Comparison of ENCODE assay signal across 9 cellular contexts in the genomic region with DNA sequence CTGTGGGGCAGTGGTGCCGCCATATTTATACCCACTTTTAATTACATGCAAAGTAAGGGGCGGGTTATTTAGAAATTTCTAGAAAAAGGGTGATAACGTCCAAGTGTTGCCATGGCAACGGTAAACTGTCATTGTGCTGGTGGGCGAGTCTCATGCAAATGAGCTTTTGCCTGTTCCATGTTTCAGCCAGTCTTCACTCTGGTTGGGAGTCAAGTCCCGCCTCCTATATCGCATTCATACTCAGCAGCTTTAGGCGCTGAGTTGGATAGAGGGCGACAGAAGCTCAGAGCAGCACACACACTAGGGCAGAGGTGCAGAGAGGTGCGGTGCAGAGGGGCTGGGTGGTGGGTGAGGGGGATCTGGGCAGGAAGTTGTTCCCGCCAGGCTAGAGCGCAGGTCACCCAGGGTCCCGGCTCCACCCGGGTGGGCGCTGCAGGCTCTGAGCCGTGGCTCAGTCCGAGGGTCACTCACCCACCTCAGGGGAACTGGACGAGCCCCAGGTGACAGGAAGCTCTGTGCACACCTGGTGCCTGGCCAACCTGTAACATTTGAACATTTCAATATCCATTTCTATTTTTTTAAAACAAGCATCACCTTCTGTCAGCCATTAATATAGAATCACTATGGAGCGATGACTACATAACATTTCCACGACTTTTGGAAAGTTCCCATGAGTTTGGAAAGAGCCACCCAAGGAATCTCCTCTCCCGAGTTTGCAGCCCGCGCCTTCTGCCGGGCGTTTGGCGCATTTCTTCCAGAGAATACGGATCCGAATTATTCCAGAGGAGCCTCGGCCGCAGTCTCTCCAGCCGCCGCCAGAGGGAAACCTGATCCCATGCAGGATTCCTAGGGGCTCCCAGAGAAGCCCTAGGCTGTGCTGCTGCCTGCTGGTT.
A peak's percentile ranks its signal among the peaks of the same experiment; 100 is the strongest.
DNase-seq lines count a peak whose midpoint lies in the region; ATAC-seq and TF ChIP-seq lines count a peak whose summit lies in the region.
"Had no signal": no experiment of that assay in that cellular context is flagged by ENCODE, and none has a peak within 500 bp of the region (broad histone marks: within the 10 kb centered on the region; RNA-seq: fewer than 3 reads in every experiment).

No MANE protein-coding gene starts in this region.

- no peaks in the 10 kb centered on the region for H3K36me3 Mint-ChIP-seq in activated naive CD4-positive, alpha-beta T cell treated with anti-CD3 and anti-CD28 coated beads, Interleukin-2, amount 10 ng/mL, durations not matched to agents 7 days and 5 days
- H3K36me3 Mint-ChIP-seq: natural killer cell treated with Interleukin-12 subunit alpha and Interleukin-12 subunit beta and Interleukin-15 and Interleukin-18, amount 100 ng/mL, for 72 hours had no signal

- H3K27me3 ChIP-seq in HAP-1 (ENCODE audit: low read depth) (no peaks in the 10 kb centered on the region; the same call in 1 of the 2 replicates), colonic mucosa (peaks cover 10% of the 10 kb centered on the region), tibial artery (peaks cover 0 to 64% of the 10 kb centered on the region in 2 donors)

- no peaks in the 10 kb centered on the region for H3K4me1 Mint-ChIP-seq in activated naive CD4-positive, alpha-beta T cell treated with anti-CD3 and anti-CD28 coated beads, Interleukin-2, amount 10 ng/mL, durations not matched to agents 7 days and 5 days

- in situ Hi-C loops in HAP-1 (cut with MboI; ENCODE audit: low sequenced_read_pairs), result no loop called here

- CTCF ChIA-PET in activated naive CD4-positive, alpha-beta T cell treated with anti-CD3 and anti-CD28 coated beads, Interleukin-2, amount 10 ng/mL, durations not matched to agents 7 days and 5 days (lab: Charles Lee), result no interaction called here

- no peak overlapping the region for H3K27ac ChIP-seq in colonic mucosa
- H3K27ac ChIP-seq in tibial artery, result no peak overlapping the region

- no peak overlapping the region for H3K4me3 Mint-ChIP-seq in activated naive CD4-positive, alpha-beta T cell treated with anti-CD3 and anti-CD28 coated beads, Interleukin-2, amount 10 ng/mL, durations not matched to agents 7 days and 5 days
- H3K4me3 Mint-ChIP-seq: natural killer cell treated with Interleukin-12 subunit alpha and Interleukin-12 subunit beta and Interleukin-15 and Interleukin-18, amount 100 ng/mL, for 72 hours had no signal

- TF ChIP-seq CTCF in colonic mucosa (IDR thresholded peaks at IDR 0.05) (peak; percentile 78), tibial artery (IDR thresholded peaks at IDR 0.05) (peak; percentile 49 to 58)

- intact Hi-C loops in colonic mucosa (cut with DNase I), result no loop called here
- intact Hi-C loops in left colon (cut with DNase I, micrococcal nuclease), result no loop called here
- intact Hi-C loops in tibial artery (cut with DNase I; ENCODE audit: low total_unique reads), result no loop called here

- peaks cover 56% of the 10 kb centered on the region for H3K27me3 Mint-ChIP-seq in activated naive CD4-positive, alpha-beta T cell treated with anti-CD3 and anti-CD28 coated beads, Interleukin-2, amount 10 ng/mL, durations not matched to agents 7 days and 5 days

- H3K4me3 ChIP-seq in HAP-1, result no peak overlapping the region
- no peak overlapping the region for H3K4me3 ChIP-seq in colonic mucosa
- no peak overlapping the region for H3K4me3 ChIP-seq in tibial artery

- peak; percentile 92 for DNase-seq in AG20443 (ENCODE audit: low spot score)
- peak; percentile 66 to 89 for DNase-seq in HAP-1 (ENCODE audit: low spot score in 2 of 2)
- peak; percentile 75 for DNase-seq in NCI-H748 (lab: John Stamatoyannopoulos, UW; ENCODE audit: unreplicated experiment)
- peak; percentile 74 for DNase-seq in colonic mucosa
- DNase-seq in left colon, result peak; percentile 41 to 77
- peak in 1 of 2 donors; percentile 54 for DNase-seq in tibial artery
- no peak for DNase-seq in activated naive CD4-positive, alpha-beta T cell treated with anti-CD3 and anti-CD28 coated beads, Interleukin-2, amount 10 ng/mL, durations not matched to agents 7 days and 5 days

- H3K27ac Mint-ChIP-seq in activated naive CD4-positive, alpha-beta T cell treated with anti-CD3 and anti-CD28 coated beads, Interleukin-2, amount 10 ng/mL, durations not matched to agents 7 days and 5 days, result no peak overlapping the region
- H3K27ac Mint-ChIP-seq: natural killer cell treated with Interleukin-12 subunit alpha and Interleukin-12 subunit beta and Interleukin-15 and Interleukin-18, amount 100 ng/mL, for 72 hours had no signal

- H3K36me3 ChIP-seq in HAP-1 (replicated peaks) (no peaks in the 10 kb centered on the region), colonic mucosa (no peaks in the 10 kb centered on the region), tibial artery (no peaks in the 10 kb centered on the region)

- H3K4me1 ChIP-seq in HAP-1 (no peaks in the 10 kb centered on the region), colonic mucosa (no peaks in the 10 kb centered on the region), tibial artery (no peaks in the 10 kb centered on the region)

- no peak overlapping the region for H3K9ac ChIP-seq in colonic mucosa (ENCODE audit: low read depth in 2 of 2, low read length in 2 of 2)

- ATAC-seq in left colon (peak; percentile 91), HG03378 (IDR thresholded peaks at IDR 0.05; ENCODE audit: unreplicated experiment) (no peak)

- H3K9me3 ChIP-seq in HAP-1, result no peaks in the 10 kb centered on the region
- H3K9me3 ChIP-seq in colonic mucosa, result no peaks in the 10 kb centered on the region
- no peaks in the 10 kb centered on the region for H3K9me3 ChIP-seq in tibial artery

- H3K9me3 Mint-ChIP-seq in activated naive CD4-positive, alpha-beta T cell treated with anti-CD3 and anti-CD28 coated beads, Interleukin-2, amount 10 ng/mL, durations not matched to agents 7 days and 5 days, result no peaks in the 10 kb centered on the region
- H3K9me3 Mint-ChIP-seq: natural killer cell treated with Interleukin-12 subunit alpha and Interleukin-12 subunit beta and Interleukin-15 and Interleukin-18, amount 100 ng/mL, for 72 hours had no signal
